18 cellular contexts compared by ENCODE assay signal in the genomic region with DNA sequence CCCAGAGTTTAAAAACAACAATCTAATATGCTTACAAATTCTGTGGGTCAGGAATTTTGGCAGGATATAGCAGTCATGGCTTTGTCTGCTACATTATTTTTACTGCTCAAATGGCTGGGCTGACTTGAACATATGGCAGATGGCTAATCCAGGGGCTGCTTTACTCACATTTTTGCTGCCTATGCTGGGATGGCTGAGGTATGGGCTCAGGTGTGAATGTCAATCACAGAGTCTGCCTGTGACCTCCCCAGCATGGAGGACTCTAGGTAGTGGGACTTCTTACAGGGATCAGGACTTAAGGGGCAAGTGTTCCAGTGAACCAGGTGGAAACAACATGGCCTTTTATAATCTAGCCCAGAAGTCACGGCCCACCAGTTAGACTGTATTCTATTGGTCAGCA. TPM values are rescaled to one million over a fixed set of nuclear protein-coding genes. Genes with fewer than 3 reads are reported as not detected.
DNase-seq lines count a peak whose midpoint lies in the region; ATAC-seq, FAIRE-seq and TF ChIP-seq lines count a peak whose summit lies in the region.
"Had no signal": no experiment of that assay in that cellular context is flagged by ENCODE, and none has a peak within 500 bp of the region (broad histone marks: within the 10 kb centered on the region; RNA-seq: fewer than 3 reads in every experiment).

No MANE protein-coding gene starts in this region.

- H3K9ac ChIP-seq in H1 (replicated peaks in 1 of 4; ENCODE audit: extremely low read depth in 1 of 4, low read depth in 3 of 4, low read length in 3 of 4) = no peak overlapping the region
- H3K9ac ChIP-seq: BLaER1 treated with 17β-estradiol and CSF1 and Interleukin-3, amounts not matched to agents 10 nM and 100 nM; KMS-11 had no signal

- H3K4me3 ChIP-seq in H1 (ENCODE audit: extremely low read depth in 1 of 4, insufficient read depth in 2 of 4, low read depth in 3 of 4, low read length in 4 of 4) = no peak overlapping the region
- no peak overlapping the region for H3K4me3 ChIP-seq in upper lobe of right lung
- H3K4me3 ChIP-seq: BLaER1 treated with 17β-estradiol and CSF1 and Interleukin-3, amounts not matched to agents 10 nM and 100 nM; GM12878 had no signal

- no peak for TF ChIP-seq CTCF in H1 (IDR thresholded peaks at IDR 0.05; ENCODE audit: control extremely low read depth in 1 of 3, insufficient read depth in 1 of 3, low read depth in 1 of 3, low read length in 3 of 3)
- TF ChIP-seq CTCF in upper lobe of right lung (IDR thresholded peaks at IDR 0.05) = no peak

- intact Hi-C loops in upper lobe of right lung (cut with DNase I) = no loop called here

- no peak overlapping the region for H3K27ac ChIP-seq in H1 (ENCODE audit: low read depth, low read length)
- no peak overlapping the region for H3K27ac ChIP-seq in upper lobe of right lung
- H3K27ac ChIP-seq: BLaER1 treated with 17β-estradiol and CSF1 and Interleukin-3, amounts not matched to agents 10 nM and 100 nM; KMS-11 had no signal

- H2AK5ac ChIP-seq in H1 (ENCODE audit: low read depth, low read length) = no peak overlapping the region

- POLR2A ChIA-PET in H1 (lab: Charles Lee; ENCODE audit: partially characterized antibody) = no interaction called here

- no peak for FAIRE-seq in H1 (lab: Jason Lieb, UNC)
- no peak for FAIRE-seq in GM12891 (lab: Jason Lieb, UNC)
- FAIRE-seq: GM12878, GM19239 had no signal

- TF ChIP-seq POLR2A in H1 (IDR thresholded peaks at IDR 0.05; ENCODE audit: control extremely low read depth in 1 of 2, low read depth in 2 of 2, low read length in 2 of 2) = no peak
- TF ChIP-seq POLR2A in GM12891 (IDR thresholded peaks at IDR 0.05; ENCODE audit: low read depth, low read length) = no peak

- H3K4me2 ChIP-seq in H1 (ENCODE audit: insufficient read depth in 1 of 2, low read depth in 2 of 2, low read length in 2 of 2) = no peak overlapping the region
- H3K4me2 ChIP-seq: BLaER1 treated with 17β-estradiol and CSF1 and Interleukin-3, amounts not matched to agents 10 nM and 100 nM; KMS-11 had no signal

- H3K4me1 ChIP-seq in H1 (replicated peaks in 1 of 4; ENCODE audit: control insufficient read depth in 3 of 4, insufficient read depth in 4 of 4, low read length in 3 of 4) (peaks cover 0 to 5% (median 3%) of the 10 kb centered on the region in 4 experiments; a peak in 4 of 7 replicates), upper lobe of right lung (peaks cover 4% of the 10 kb centered on the region)
- H3K4me1 ChIP-seq: BLaER1 treated with 17β-estradiol and CSF1 and Interleukin-3, amounts not matched to agents 10 nM and 100 nM had no signal

- H3K36me3 Mint-ChIP-seq in effector memory CD8-positive, alpha-beta T cell (ENCODE audit: insufficient read depth) = no peaks in the 10 kb centered on the region
- H3K36me3 Mint-ChIP-seq: CD8-positive, alpha-beta T cell had no signal

- CTCF ChIA-PET in H1 (lab: Charles Lee; ENCODE audit: partially characterized antibody) = no interaction called here

- H3K14ac ChIP-seq in H1 (ENCODE audit: insufficient read length) = no peak overlapping the region

- no peak overlapping the region for H3K56ac ChIP-seq in H1 (replicated peaks; ENCODE audit: insufficient read length, low read depth, low read length)

- TF ChIP-seq RAD21 in H1 (IDR thresholded peaks at IDR 0.05 in 1 of 2, conservative IDR thresholded peaks at IDR 0.05 in 1 of 2; ENCODE audit: low read depth in 2 of 2, low read length in 2 of 2) = no peak

- H4K8ac ChIP-seq in H1 (ENCODE audit: extremely low read depth, insufficient read depth, low read length) = peak overlapping the region; percentile 59; the same call in 1 of the 2 replicates

- H4K91ac ChIP-seq in H1 (replicated peaks; ENCODE audit: insufficient read length, low read length) = no peak overlapping the region

- no peaks in the 10 kb centered on the region for H3K79me1 ChIP-seq in H1 (ENCODE audit: low read depth, low read length)

- H3K23ac ChIP-seq in H1 (ENCODE audit: insufficient read length) = no peak overlapping the region

- no peak overlapping the region for H3K4ac ChIP-seq in H1 (replicated peaks; ENCODE audit: insufficient read length, low read depth, low read length)

- H2BK120ac ChIP-seq in H1 (replicated peaks; ENCODE audit: low read depth, low read length) = no peak overlapping the region

- H2AFZ ChIP-seq in H1 (ENCODE audit: low read length) = no peak overlapping the region

- peaks cover 14 to 31% of the 10 kb centered on the region in 2 donors for H3K27me3 Mint-ChIP-seq in effector memory CD8-positive, alpha-beta T cell

- 90% methylated on average over 1 of the region's 1 CpG; no CpG with 5 or more reads in 1 of the 2 experiments for WGBS in H1 (ENCODE audit: extremely low coverage in 1 of 2, insufficient coverage in 1 of 2, insufficient read length in 1 of 2, insufficient replicate concordance in 2 of 2, low coverage in 1 of 2, low lambda C conversion rate in 2 of 2, missing lambda C conversion rate in 1 of 2), 2 experiments

- no peak overlapping the region for H2BK15ac ChIP-seq in H1 (ENCODE audit: low read length)

- no peak for ATAC-seq in effector memory CD8-positive, alpha-beta T cell (replicated peaks)
- ATAC-seq in upper lobe of right lung = no peak
- ATAC-seq: CD8-positive, alpha-beta T cell; GM12878 had no signal

- no peak for TF ChIP-seq EP300 in H1 (IDR thresholded peaks at IDR 0.05; ENCODE audit: borderline replicate concordance in 1 of 2, low read depth in 2 of 2, low read length in 2 of 2)

- H3K27ac Mint-ChIP-seq in effector memory CD8-positive, alpha-beta T cell = no peak overlapping the region
- H3K27ac Mint-ChIP-seq: B cell; CD8-positive, alpha-beta T cell; H9 had no signal

- no peak overlapping the region for H3K4me3 Mint-ChIP-seq in effector memory CD8-positive, alpha-beta T cell
- H3K4me3 Mint-ChIP-seq: B cell; CD8-positive, alpha-beta T cell; H9 had no signal

- H4K20me1 ChIP-seq in H1 (replicated peaks in 1 of 2; ENCODE audit: control insufficient read depth in 1 of 2, insufficient read depth in 2 of 2, low read length in 2 of 2) = no peaks in the 10 kb centered on the region
- H4K20me1 ChIP-seq: BLaER1 treated with 17β-estradiol and CSF1 and Interleukin-3, amounts not matched to agents 10 nM and 100 nM had no signal

- H3K18ac ChIP-seq in H1 (ENCODE audit: extremely low read depth, low read length) = no peak overlapping the region

- H3K36me3 ChIP-seq in H1 (ENCODE audit: control insufficient read depth in 2 of 4, insufficient read depth in 4 of 4, low read length in 3 of 4) (no peaks in the 10 kb centered on the region), upper lobe of right lung (no peaks in the 10 kb centered on the region)

- H3K9me3 ChIP-seq in H1 (ENCODE audit: insufficient read depth in 2 of 2, low read depth in 1 of 2, low read length in 1 of 2) (no peaks in the 10 kb centered on the region), upper lobe of right lung (no peaks in the 10 kb centered on the region)

- peaks cover 8% of the 10 kb centered on the region; the same call in 1 of the 2 replicates for H3K23me2 ChIP-seq in H1 (ENCODE audit: low read depth, low read length)

- H3K27me3 ChIP-seq in H1 (replicated peaks in 1 of 4; ENCODE audit: control insufficient read depth in 3 of 4, extremely low read depth in 1 of 4, insufficient read depth in 3 of 4, low read length in 3 of 4) = peaks cover 0 to 31% (median 21%) of the 10 kb centered on the region in 4 experiments; a peak in 6 of 7 replicates
- no peaks in the 10 kb centered on the region for H3K27me3 ChIP-seq in upper lobe of right lung
- H3K27me3 ChIP-seq: BLaER1 treated with 17β-estradiol and CSF1 and Interleukin-3, amounts not matched to agents 10 nM and 100 nM had no signal

- H3K79me2 ChIP-seq in H1 (ENCODE audit: control insufficient read depth in 1 of 2, insufficient read depth in 2 of 2, low read length in 2 of 2) = no peaks in the 10 kb centered on the region

- no peak overlapping the region for H4K5ac ChIP-seq in H1 (ENCODE audit: insufficient read length, low read depth, low read length)

- H3K4me1 Mint-ChIP-seq in effector memory CD8-positive, alpha-beta T cell (ENCODE audit: low read depth in 2 of 2) = peaks cover under 1% of the 10 kb centered on the region in 2 donors

- H2BK20ac ChIP-seq in H1 (ENCODE audit: low read length) = no peak overlapping the region

- H3K9me3 Mint-ChIP-seq in effector memory CD8-positive, alpha-beta T cell = no peaks in the 10 kb centered on the region

- no peak overlapping the region for H2BK5ac ChIP-seq in H1 (ENCODE audit: low read depth, low read length)

- DNase-seq in D341Med (ENCODE audit: low spot score) (peak; percentile 38), NCI-H524 (lab: John Stamatoyannopoulos, UW) (peak; percentile 78 to 80), NCI-H82 treated with DMSO at 0.1 percent for 48 hours (lab: John Stamatoyannopoulos, UW; ENCODE audit: unreplicated experiment) (peak; percentile 29), H1 (ENCODE audit: low read depth in 1 of 2, low spot score in 2 of 2) (no peak), GM12891 (ENCODE audit: insufficient read length, low spot score) (no peak), T1000 (lab: John Stamatoyannopoulos, UW) (no peak), upper lobe of right lung (no peak)
- no peak for DNase-seq in effector memory CD8-positive, alpha-beta T cell
- DNase-seq: Calu3; CD8-positive, alpha-beta T cell; DMS79 treated with DMSO at 0.1 percent for 48 hours; GOT3; H9 had no signal

- H2BK12ac ChIP-seq in H1 (ENCODE audit: low read depth, low read length) = no peak overlapping the region

TF ChIP-seq in H1, 55 proteins besides CTCF, POLR2A, EP300 and RAD21:
- no peak for TF ChIP-seq SIRT6 (IDR thresholded peaks at IDR 0.05; ENCODE audit: low read length)
- TF ChIP-seq BCL11A (IDR thresholded peaks at IDR 0.05; ENCODE audit: low read depth in 2 of 2, low read length in 2 of 2) = no peak

TF ChIP-seq in GM12891, 5 proteins besides CTCF, POLR2A, EP300 and RAD21:
- TF ChIP-seq SPI1 (IDR thresholded peaks at IDR 0.05; ENCODE audit: low read depth, low read length) = no peak
- TF ChIP-seq PAX5 (IDR thresholded peaks at IDR 0.05; ENCODE audit: insufficient read depth, low read length, severe bottlenecking) = no peak
- TF ChIP-seq POU2F2 (IDR thresholded peaks at IDR 0.05; ENCODE audit: low read depth, low read length) = no peak
- no peak for TF ChIP-seq TAF1 (IDR thresholded peaks at IDR 0.05; ENCODE audit: low read depth, low read length)
- TF ChIP-seq POLR2AphosphoS5 (IDR thresholded peaks at IDR 0.05; ENCODE audit: low read depth, low read length) = no peak

RNA-seq across cellular contexts. Expression of gene FKBP9, which starts 4.4 kb away (rescaled TPM):
- total RNA-seq in H1 (2021; fragmentation: NEBNext Ultra II Directional; extraction: Animal tissue kit (Norgen Biotek cat#: 25700)) = 9.9 and 10.1 TPM in 2 replicates
- polyA plus RNA-seq in H1 (2011; rRNA removed) = 7.2 and 7.9 TPM in 2 replicates
- 5.5 TPM for polyA plus RNA-seq in H1 (2011; cell fraction: cytosol; rRNA removed)
- 4.8 TPM for polyA plus RNA-seq in H1 (2011; cell fraction: nucleus; rRNA removed)
- polyA plus RNA-seq in H1 (2012, experiment 1 of 2) = 9.6 to 11.3 TPM (median 10.4 TPM) in 4 replicates
- polyA plus RNA-seq in H1 (2012, experiment 2 of 2) = 2.3 TPM
- polyA plus RNA-seq in H1 (2013, experiment 1 of 2) = 9.8 TPM
- 10.3 TPM for polyA plus RNA-seq in H1 (2013, experiment 2 of 2)
- polyA minus RNA-seq in H1 (2011; rRNA and poly(A)+ RNA removed) = 7.8 and 17.5 TPM in 2 replicates
- 10.3 TPM for polyA minus RNA-seq in H1 (2011; cell fraction: cytosol; rRNA and poly(A)+ RNA removed)
- 10.6 TPM for polyA minus RNA-seq in H1 (2011; cell fraction: nucleus; rRNA and poly(A)+ RNA removed)
- polyA plus RNA-seq in GM12891 (2012; ENCODE audit: low read depth, missing spikeins) = 5.5 TPM
- 113 TPM for total RNA-seq in upper lobe of right lung
- total RNA-seq: CD8-positive, alpha-beta T cell had no signal

Comparison
In these comparisons a context has a peak if more than half of its experiments do, and no peak if none do; other contexts are left out.
1. DNase-seq: peak in D341Med (single experiment), NCI-H524 (2 of 2) and NCI-H82 treated with DMSO at 0.1 percent for 48 hours (single experiment); none in H1 (0 of 2), GM12891 (single experiment), T1000 (single experiment), effector memory CD8-positive, alpha-beta T cell (0 of 3) and upper lobe of right lung (single experiment).
2. RNA of gene FKBP9, which starts 4.4 kb away (total RNA-seq): 113 TPM in upper lobe of right lung (single experiment); 9.9 to 10.1 TPM in H1; every median in the first group is over 10 times any median in the second.